30 cellular contexts compared by ENCODE assay signal in the genomic region with DNA sequence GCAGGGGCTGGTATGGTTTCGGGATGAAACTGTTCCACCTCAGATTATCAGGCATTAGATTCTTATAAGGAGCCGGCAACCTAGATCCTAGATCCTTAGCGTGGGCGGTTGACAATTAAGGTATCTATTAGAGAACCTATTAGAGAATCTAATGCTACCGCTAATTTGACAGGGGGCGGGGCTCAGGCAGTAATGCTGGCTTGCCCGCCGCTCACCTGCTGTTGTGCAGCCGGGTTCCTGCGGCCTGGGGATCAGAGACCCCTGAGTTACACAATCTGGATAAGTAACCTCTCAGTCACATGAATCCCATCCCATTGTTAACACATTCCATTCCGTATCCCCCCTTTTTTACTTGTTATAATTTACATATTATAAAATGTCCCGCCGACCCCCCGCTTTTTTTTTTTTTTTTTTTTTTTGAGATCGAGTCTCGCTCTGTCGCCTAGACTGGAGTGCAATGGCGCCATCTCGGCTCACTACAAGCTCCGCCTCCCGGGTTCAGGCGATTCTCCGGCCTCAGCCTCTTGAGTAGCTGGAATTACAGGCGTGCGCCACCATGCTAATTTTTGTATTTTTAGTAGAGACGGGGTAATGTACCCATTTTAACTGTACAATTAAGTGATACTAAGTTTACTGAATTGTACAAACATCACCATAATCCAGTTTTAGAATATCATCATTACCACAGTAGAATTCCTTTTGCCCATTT.
"Had no signal": no experiment of that assay in that cellular context is flagged by ENCODE, and none has a peak within 500 bp of the region (broad histone marks: within the 10 kb centered on the region; RNA-seq: fewer than 3 reads in every experiment).

No MANE protein-coding gene starts in this region.

- H3K36me3 Mint-ChIP-seq: activated naive CD8-positive, alpha-beta T cell treated with anti-CD3 and anti-CD28 coated beads for 36 hours; brain; natural killer cell treated with Interleukin-12 subunit alpha and Interleukin-12 subunit beta and Interleukin-15 and Interleukin-18, amount 100 ng/mL, for 72 hours; type B pancreatic cell had no signal

- DNase-seq: activated CD4-positive, alpha-beta T cell treated with anti-CD3 and anti-CD28 coated beads for 48 hours; activated CD4-positive, alpha-beta T cell treated with anti-CD3 and anti-CD28 coated beads, Interleukin-2, amount 50 U/mL, for 48 hours; activated CD8-positive, alpha-beta memory T cell treated with anti-CD3 and anti-CD28 coated beads for 24 hours; activated effector memory CD4-positive, alpha-beta T cell treated with Interleukin-2 at 50 U/mL for 16 hours; activated naive CD4-positive, alpha-beta T cell treated with anti-CD3 and anti-CD28 coated beads for 36 hours; activated naive CD8-positive, alpha-beta T cell treated with anti-CD3 and anti-CD28 coated beads for 36 hours; adrenal gland; aorta; dorsolateral prefrontal cortex; effector memory CD4-positive, alpha-beta T cell; foreskin fibroblast; heart right ventricle; kidney glomerular epithelial cell; mesendoderm; mucosa of descending colon; right lobe of liver; stimulated activated CD4-positive, alpha-beta T cell treated with anti-CD3 and anti-CD28 coated beads, Interleukin-2, amount 100 ng/mL, for 48 hours; stimulated activated naive CD4-positive, alpha-beta T cell treated with Interleukin-2 at 50 U/mL for 16 hours; T-helper 9 cell; uterus; WERI-Rb-1 had no signal

- ATAC-seq: activated CD4-positive, CD25-positive, alpha-beta regulatory T cell treated with anti-CD3 and anti-CD28 coated beads, Interleukin-2, amount 50 U/mL, for 24 hours; heart right ventricle; left lobe of liver; mucosa of descending colon; natural killer cell treated with Interleukin-12 subunit alpha and Interleukin-12 subunit beta and Interleukin-15 and Interleukin-18, amount 100 ng/mL, for 72 hours; right lobe of liver had no signal

- H3K27ac Mint-ChIP-seq: activated naive CD4-positive, alpha-beta T cell treated with anti-CD3 and anti-CD28 coated beads for 36 hours; activated naive CD8-positive, alpha-beta T cell treated with anti-CD3 and anti-CD28 coated beads for 36 hours; brain; natural killer cell treated with Interleukin-12 subunit alpha and Interleukin-12 subunit beta and Interleukin-15 and Interleukin-18, amount 100 ng/mL, for 72 hours; T-helper 1 cell treated with Interleukin-12 subunit alpha and Interleukin-12 subunit beta and Interleukin-4 antibody, amounts not matched to agents 30 μg/mL and 1 μg/mL, for 36 hours; type B pancreatic cell had no signal

- H3K27me3 ChIP-seq: adrenal gland, cardiac muscle cell, dorsolateral prefrontal cortex, right lobe of liver, uterus had no signal

- H3K4me3 ChIP-seq: adrenal gland, cardiac muscle cell, coronary artery, dorsolateral prefrontal cortex, heart right ventricle, lung, mucosa of descending colon, right lobe of liver, uterus had no signal

- H3K4me1 ChIP-seq: uterus had no signal

- H3K36me3 ChIP-seq: adrenal gland, cardiac muscle cell, heart right ventricle, right lobe of liver, uterus, WERI-Rb-1 had no signal

- H3K27ac ChIP-seq: adrenal gland, cardiac muscle cell, coronary artery, dorsolateral prefrontal cortex, heart right ventricle, right lobe of liver, uterus, WERI-Rb-1 had no signal

- H3K9me3 Mint-ChIP-seq: activated naive CD4-positive, alpha-beta T cell treated with anti-CD3 and anti-CD28 coated beads for 36 hours; activated naive CD8-positive, alpha-beta T cell treated with anti-CD3 and anti-CD28 coated beads for 36 hours; natural killer cell treated with Interleukin-12 subunit alpha and Interleukin-12 subunit beta and Interleukin-15 and Interleukin-18, amount 100 ng/mL, for 72 hours; T-helper 1 cell treated with Interleukin-12 subunit alpha and Interleukin-12 subunit beta and Interleukin-4 antibody, amounts not matched to agents 30 μg/mL and 1 μg/mL, for 36 hours; type B pancreatic cell had no signal

- H3K4me3 Mint-ChIP-seq: activated naive CD4-positive, alpha-beta T cell treated with anti-CD3 and anti-CD28 coated beads for 36 hours; activated naive CD8-positive, alpha-beta T cell treated with anti-CD3 and anti-CD28 coated beads for 36 hours; natural killer cell treated with Interleukin-12 subunit alpha and Interleukin-12 subunit beta and Interleukin-15 and Interleukin-18, amount 100 ng/mL, for 72 hours; T-helper 1 cell treated with Interleukin-12 subunit alpha and Interleukin-12 subunit beta and Interleukin-4 antibody, amounts not matched to agents 30 μg/mL and 1 μg/mL, for 36 hours; type B pancreatic cell had no signal

- H3K27me3 Mint-ChIP-seq: brain, type B pancreatic cell had no signal

- H3K9me3 ChIP-seq: adrenal gland, heart right ventricle, mucosa of descending colon, right lobe of liver, uterus had no signal
